Comparison of ENCODE assay signal across 23 cellular contexts in genomic region chr15:62352817-62353216, GRCh38.
"Had no signal": no experiment of that assay in that cellular context is flagged by ENCODE, and none has a peak within 500 bp of the region (broad histone marks: within the 10 kb centered on the region; RNA-seq: fewer than 3 reads in every experiment).

No MANE protein-coding gene starts in this region.

- H3K4me3 ChIP-seq: colonic mucosa, esophagus squamous epithelium, mucosa of descending colon, prostate gland, right atrium auricular region, sigmoid colon, stomach, thyroid gland had no signal

- H3K27ac Mint-ChIP-seq: mesothelial cell of epicardium; naive B cell; natural killer cell treated with Interleukin-12 subunit alpha and Interleukin-12 subunit beta and Interleukin-15 and Interleukin-18, amount 100 ng/mL, for 72 hours; stimulated activated effector memory CD8-positive, alpha-beta T cell treated with anti-CD3 and anti-CD28 coated beads, Interleukin-12 subunit alpha, Interleukin-12 subunit beta, amount 100 ng/mL, for 72 hours had no signal

- H3K27me3 ChIP-seq: colonic mucosa, right atrium auricular region, sigmoid colon, stomach, thyroid gland had no signal

- H3K4me3 Mint-ChIP-seq: mesothelial cell of epicardium; naive B cell; natural killer cell treated with Interleukin-12 subunit alpha and Interleukin-12 subunit beta and Interleukin-15 and Interleukin-18, amount 100 ng/mL, for 72 hours; neural crest cell; stimulated activated effector memory CD8-positive, alpha-beta T cell treated with anti-CD3 and anti-CD28 coated beads, Interleukin-12 subunit alpha, Interleukin-12 subunit beta, amount 100 ng/mL, for 72 hours had no signal

- H3K4me1 Mint-ChIP-seq: mesothelial cell of epicardium; neural crest cell; stimulated activated effector memory CD8-positive, alpha-beta T cell treated with anti-CD3 and anti-CD28 coated beads, Interleukin-12 subunit alpha, Interleukin-12 subunit beta, amount 100 ng/mL, for 72 hours had no signal

- H3K4me1 ChIP-seq: colonic mucosa, esophagus squamous epithelium, prostate gland, right atrium auricular region, sigmoid colon, thyroid gland had no signal

- H3K36me3 Mint-ChIP-seq: mesothelial cell of epicardium; naive B cell; natural killer cell treated with Interleukin-12 subunit alpha and Interleukin-12 subunit beta and Interleukin-15 and Interleukin-18, amount 100 ng/mL, for 72 hours; stimulated activated effector memory CD8-positive, alpha-beta T cell treated with anti-CD3 and anti-CD28 coated beads, Interleukin-12 subunit alpha, Interleukin-12 subunit beta, amount 100 ng/mL, for 72 hours had no signal

- H3K9me3 Mint-ChIP-seq: mesothelial cell of epicardium; natural killer cell treated with Interleukin-12 subunit alpha and Interleukin-12 subunit beta and Interleukin-15 and Interleukin-18, amount 100 ng/mL, for 72 hours; neural crest cell; stimulated activated effector memory CD8-positive, alpha-beta T cell treated with anti-CD3 and anti-CD28 coated beads, Interleukin-12 subunit alpha, Interleukin-12 subunit beta, amount 100 ng/mL, for 72 hours had no signal

- H3K9me3 ChIP-seq: colonic mucosa, esophagus squamous epithelium, mucosa of descending colon, prostate gland, right atrium auricular region, sigmoid colon, stomach, thyroid gland had no signal

- ATAC-seq: mucosa of descending colon; natural killer cell treated with Interleukin-12 subunit alpha and Interleukin-12 subunit beta and Interleukin-15 and Interleukin-18, amount 100 ng/mL, for 72 hours; stimulated activated effector memory CD8-positive, alpha-beta T cell treated with anti-CD3 and anti-CD28 coated beads, Interleukin-12 subunit alpha, Interleukin-12 subunit beta, amount 100 ng/mL, for 72 hours had no signal

- H3K27ac ChIP-seq: colonic mucosa, esophagus squamous epithelium, prostate gland, right atrium auricular region, sigmoid colon, stomach, thyroid gland had no signal

- H3K36me3 ChIP-seq: colonic mucosa, esophagus squamous epithelium, prostate gland, right atrium auricular region, sigmoid colon, stomach, thyroid gland had no signal

- DNase-seq: colonic mucosa; dermis blood vessel endothelial cell; effector memory CD4-positive, alpha-beta T cell; erythroblast; esophagus squamous epithelium; foreskin melanocyte; glutamatergic neuron; mesenchymal stem cell; mucosa of descending colon; naive B cell; sigmoid colon; stimulated activated CD4-positive, alpha-beta T cell treated with anti-CD3 and anti-CD28 coated beads, Interleukin-2, amount 100 ng/mL, for 24 hours; stimulated activated CD4-positive, alpha-beta T cell treated with anti-CD3 and anti-CD28 coated beads, Interleukin-4, amount 100 ng/mL, for 24 hours; stimulated activated naive CD4-positive, alpha-beta T cell treated with Interleukin-2 at 50 U/mL for 16 hours; stomach; thyroid gland; trophoblast cell had no signal
